ENCODE assay signal across 8 cellular contexts in genomic region chr18:62637807-62638687, GRCh38.
DNase-seq lines count a peak whose midpoint lies in the region; ATAC-seq, FAIRE-seq and TF ChIP-seq lines count a peak whose summit lies in the region.

No MANE protein-coding gene starts in this region.

- peak; percentile 62 to 73 (median 72) for TF ChIP-seq CTCF in keratinocyte (optimal IDR thresholded peaks at IDR 0.05 in 1 of 3, IDR thresholded peaks at IDR 0.05 in 1 of 3, conservative IDR thresholded peaks at IDR 0.05 in 1 of 3; ENCODE audit: extremely low read depth in 1 of 3, insufficient read depth in 2 of 3, low read length in 3 of 3)

- H3K36me3 Mint-ChIP-seq in activated T-helper 17 cell treated with anti-CD3 and anti-CD28 coated beads, Interleukin-2, amount 50 U/mL, for 72 hours (ENCODE audit: low read depth): no peaks in the 10 kb centered on the region

- H3K79me2 ChIP-seq in keratinocyte (ENCODE audit: control insufficient read depth, insufficient read depth, low read length): no peaks in the 10 kb centered on the region

- no peak overlapping the region for H3K4me2 ChIP-seq in keratinocyte (ENCODE audit: control insufficient read depth, extremely low read depth, insufficient read depth, low read depth, low read length)

- DNase-seq in NCI-H1417 (lab: John Stamatoyannopoulos, UW) (peak; percentile 26 to 65 (median 30)), NCI-H1417 treated with DMSO at 0.1 percent for 48 hours (lab: John Stamatoyannopoulos, UW) (no peak), RPMI7951 (ENCODE audit: low read depth) (peak; percentile 33), keratinocyte (ENCODE audit: low read depth, low spot score) (peak; percentile 2)
- DNase-seq in stimulated activated CD8-positive, alpha-beta memory T cell treated with anti-CD3 and anti-CD28 coated beads, Interleukin-4, amount 100 ng/mL, for 48 hours: peak; percentile 76

- peaks cover 15% of the 10 kb centered on the region for H3K4me1 ChIP-seq in keratinocyte (ENCODE audit: control insufficient read depth, extremely low read depth, insufficient read depth, low read length)

- ATAC-seq in HG02885 (IDR thresholded peaks at IDR 0.05; ENCODE audit: poor library complexity, unreplicated experiment) (peak; percentile 88), HG03460 (IDR thresholded peaks at IDR 0.05; ENCODE audit: unreplicated experiment) (no peak)
- peak; percentile 82 for ATAC-seq in activated T-helper 17 cell treated with anti-CD3 and anti-CD28 coated beads, Interleukin-2, amount 50 U/mL, for 72 hours (replicated peaks)

- no peaks in the 10 kb centered on the region for H3K36me3 ChIP-seq in keratinocyte (ENCODE audit: control insufficient read depth in 2 of 2, extremely low read depth in 1 of 2, insufficient read depth in 2 of 2, low read length in 2 of 2)

- peak overlapping the region; percentile 73 for H3K27ac Mint-ChIP-seq in activated T-helper 17 cell treated with anti-CD3 and anti-CD28 coated beads, Interleukin-2, amount 50 U/mL, for 72 hours

- no peak for FAIRE-seq in keratinocyte (lab: Jason Lieb, UNC)

- H3K4me3 ChIP-seq in keratinocyte (ENCODE audit: control insufficient read depth in 2 of 3, extremely low read depth in 1 of 3, insufficient read depth in 2 of 3, low read depth in 1 of 3, low read length in 3 of 3): no peak overlapping the region

- dilution Hi-C loops in keratinocyte (cut with MboI; ENCODE audit: extremely low pct_ligation_motif_present, low sequenced_read_pairs): no loop called here

- H3K27me3 Mint-ChIP-seq in activated T-helper 17 cell treated with anti-CD3 and anti-CD28 coated beads, Interleukin-2, amount 50 U/mL, for 72 hours: peaks cover 32% of the 10 kb centered on the region

- H4K20me1 ChIP-seq in keratinocyte (ENCODE audit: control insufficient read depth, extremely low read depth, insufficient read depth, low read length): no peaks in the 10 kb centered on the region

- no peak overlapping the region for H3K27ac ChIP-seq in keratinocyte (ENCODE audit: control insufficient read depth, insufficient read depth, low read length)

- no peak overlapping the region for H2AFZ ChIP-seq in keratinocyte (ENCODE audit: control insufficient read depth, low read length)

- no peaks in the 10 kb centered on the region for H3K27me3 ChIP-seq in keratinocyte (ENCODE audit: control insufficient read depth, extremely low read depth, insufficient read depth, low read length)

- H3K4me1 Mint-ChIP-seq in activated T-helper 17 cell treated with anti-CD3 and anti-CD28 coated beads, Interleukin-2, amount 50 U/mL, for 72 hours: peaks cover 9% of the 10 kb centered on the region

- H3K9ac ChIP-seq in keratinocyte (ENCODE audit: control insufficient read depth, extremely low read depth, insufficient read depth, low read length): no peak overlapping the region

- no peaks in the 10 kb centered on the region for H3K9me3 ChIP-seq in keratinocyte (ENCODE audit: control insufficient read depth, low read depth, low read length)

- H3K4me3 Mint-ChIP-seq in activated T-helper 17 cell treated with anti-CD3 and anti-CD28 coated beads, Interleukin-2, amount 50 U/mL, for 72 hours: peak overlapping the region; percentile 59

- no peaks in the 10 kb centered on the region for H3K9me3 Mint-ChIP-seq in activated T-helper 17 cell treated with anti-CD3 and anti-CD28 coated beads, Interleukin-2, amount 50 U/mL, for 72 hours

- no peaks in the 10 kb centered on the region for H3K9me1 ChIP-seq in keratinocyte (ENCODE audit: control insufficient read depth, extremely low read depth, insufficient read depth, low read length)
